15 cellular contexts compared by ENCODE assay signal in genomic region chr15:71219646-71220045, GRCh38.
DNase-seq lines count a peak whose midpoint lies in the region; ATAC-seq, FAIRE-seq and TF ChIP-seq lines count a peak whose summit lies in the region.
"Had no signal": no experiment of that assay in that cellular context is flagged by ENCODE, and none has a peak within 500 bp of the region (broad histone marks: within the 10 kb centered on the region; RNA-seq: fewer than 3 reads in every experiment).

No MANE protein-coding gene starts in this region.

- DNase-seq in GM23248, result peak; percentile 88
- peak; percentile 74 for DNase-seq in astrocyte (ENCODE audit: low read depth)
- no peak for DNase-seq in dorsolateral prefrontal cortex
- no peak for DNase-seq in MG63
- DNase-seq in RPMI8226, result no peak
- DNase-seq: activated naive CD4-positive, alpha-beta T cell treated with anti-CD3 and anti-CD28 coated beads for 36 hours; NCI-H1930; NCI-H748 treated with DMSO at 0.1 percent for 48 hours had no signal

- 13 to 20% methylated on average over 2 of the region's 2 CpGs for WGBS in GM23248 (ENCODE audit: low coverage in 1 of 2, low lambda C conversion rate in 2 of 2, missing lambda C conversion rate in 2 of 2), 2 experiments
- 8 to 18% methylated on average over 2 of the region's 2 CpGs for WGBS in gastroesophageal sphincter (ENCODE audit: low coverage in 1 of 2), 2 donors

- FAIRE-seq in astrocyte (lab: Jason Lieb, UNC), result peak; percentile 63
- FAIRE-seq: colon, K562, TTC549 had no signal

- H3K9me3 ChIP-seq in GM23248 (ENCODE audit: low read depth) (no peaks in the 10 kb centered on the region), astrocyte (ENCODE audit: insufficient read depth, low read depth, low read length) (no peaks in the 10 kb centered on the region), gastroesophageal sphincter (no peaks in the 10 kb centered on the region), stomach smooth muscle (ENCODE audit: control insufficient read depth in 2 of 2, low read length in 2 of 2) (no peaks in the 10 kb centered on the region), MG63 (no peaks in the 10 kb centered on the region)

- no peak for TF ChIP-seq EP300 in gastroesophageal sphincter (IDR thresholded peaks at IDR 0.05)

- in situ Hi-C loops in GM23248 (cut with MboI), result no loop called here

- no peak overlapping the region for H3K4me3 ChIP-seq in GM23248
- H3K4me3 ChIP-seq in astrocyte (ENCODE audit: insufficient read depth, low read depth, low read length), result no peak overlapping the region
- no peak overlapping the region for H3K4me3 ChIP-seq in gastroesophageal sphincter
- no peak overlapping the region for H3K4me3 ChIP-seq in stomach smooth muscle (ENCODE audit: low read length in 2 of 2)
- H3K4me3 ChIP-seq in dorsolateral prefrontal cortex, result no peak overlapping the region
- H3K4me3 ChIP-seq in MG63, result no peak overlapping the region
- H3K4me3 ChIP-seq: K562 had no signal

- H3K4me1 Mint-ChIP-seq in astrocyte (ENCODE audit: low read depth, unreplicated experiment), result no peaks in the 10 kb centered on the region

- no peaks in the 10 kb centered on the region for H3K9me2 ChIP-seq in GM23248 (ENCODE audit: insufficient read depth)

- H3K79me2 ChIP-seq in GM23248 (ENCODE audit: insufficient read depth), result peaks cover 5% of the 10 kb centered on the region; the same call in 1 of the 2 replicates
- no peaks in the 10 kb centered on the region for H3K79me2 ChIP-seq in astrocyte (ENCODE audit: insufficient read depth, low read length)

- no peaks in the 10 kb centered on the region for H3K27me3 ChIP-seq in GM23248 (replicated peaks; ENCODE audit: insufficient read depth)
- H3K27me3 ChIP-seq in astrocyte (ENCODE audit: insufficient read depth, low read length), result no peaks in the 10 kb centered on the region
- no peaks in the 10 kb centered on the region for H3K27me3 ChIP-seq in gastroesophageal sphincter
- no peaks in the 10 kb centered on the region for H3K27me3 ChIP-seq in stomach smooth muscle (ENCODE audit: control insufficient read depth in 1 of 2, insufficient read depth in 2 of 2, low read length in 2 of 2)
- H3K27me3 ChIP-seq in dorsolateral prefrontal cortex, result peaks cover 0 to 16% (median 0%) of the 10 kb centered on the region in 45 donors
- H3K27me3 ChIP-seq in MG63, result no peaks in the 10 kb centered on the region

- H3K4me2 ChIP-seq in GM23248 (ENCODE audit: unreplicated experiment) (peak overlapping the region; percentile 8), astrocyte (ENCODE audit: low read length) (no peak overlapping the region)

- H3K9ac ChIP-seq in GM23248 (peak overlapping the region; percentile 60), astrocyte (ENCODE audit: low read length) (no peak overlapping the region), stomach smooth muscle (ENCODE audit: low read length in 2 of 2) (no peak overlapping the region)

- H4K20me1 ChIP-seq in GM23248 (ENCODE audit: insufficient read depth) (no peaks in the 10 kb centered on the region), astrocyte (ENCODE audit: insufficient read depth, low read length) (no peaks in the 10 kb centered on the region)

- peaks cover 5% of the 10 kb centered on the region; the same call in 1 of the 2 replicates for H3K36me3 ChIP-seq in GM23248 (ENCODE audit: low read depth)
- H3K36me3 ChIP-seq in astrocyte (ENCODE audit: insufficient read depth, low read length), result no peaks in the 10 kb centered on the region
- no peaks in the 10 kb centered on the region for H3K36me3 ChIP-seq in gastroesophageal sphincter
- H3K36me3 ChIP-seq in stomach smooth muscle (ENCODE audit: control insufficient read depth in 2 of 2, insufficient read depth in 2 of 2, low read length in 2 of 2), result no peaks in the 10 kb centered on the region
- peaks cover 15% of the 10 kb centered on the region for H3K36me3 ChIP-seq in MG63

- ATAC-seq in gastroesophageal sphincter, result peak; percentile 82
- no peak for ATAC-seq in HG02759 (IDR thresholded peaks at IDR 0.05; ENCODE audit: unreplicated experiment)
- ATAC-seq: K562 had no signal

- H3K4me3 Mint-ChIP-seq in astrocyte (ENCODE audit: unreplicated experiment), result no peak overlapping the region
- H3K4me3 Mint-ChIP-seq: activated naive CD4-positive, alpha-beta T cell treated with anti-CD3 and anti-CD28 coated beads for 36 hours; neural crest cell had no signal

- TF ChIP-seq POLR2A in gastroesophageal sphincter (IDR thresholded peaks at IDR 0.05), result no peak

- H3K27me3 Mint-ChIP-seq in astrocyte (ENCODE audit: low read depth, unreplicated experiment), result no peaks in the 10 kb centered on the region

- peak overlapping the region; percentile 81 for H3K27ac ChIP-seq in GM23248
- no peak overlapping the region for H3K27ac ChIP-seq in astrocyte (ENCODE audit: low read depth, low read length)
- H3K27ac ChIP-seq in gastroesophageal sphincter, result peak overlapping the region in 2 of 4 donors; percentile 18 to 58
- peak overlapping the region; percentile 20 for H3K27ac ChIP-seq in stomach smooth muscle (ENCODE audit: low read length)
- H3K27ac ChIP-seq in dorsolateral prefrontal cortex, result peak overlapping the region in 7 of 59 donors; percentile 17 to 46 (median 31)

- H3K9me3 Mint-ChIP-seq in astrocyte (ENCODE audit: unreplicated experiment), result no peaks in the 10 kb centered on the region
- H3K9me3 Mint-ChIP-seq: activated naive CD4-positive, alpha-beta T cell treated with anti-CD3 and anti-CD28 coated beads for 36 hours had no signal

- H3F3A ChIP-seq in GM23248 (ENCODE audit: insufficient read depth), result peaks cover 26% of the 10 kb centered on the region

- H3K4me1 ChIP-seq in GM23248 (ENCODE audit: insufficient read depth) (peaks cover 16% of the 10 kb centered on the region), astrocyte (ENCODE audit: insufficient read depth, low read length) (no peaks in the 10 kb centered on the region), gastroesophageal sphincter (peaks cover 0 to 31% (median 4%) of the 10 kb centered on the region in 3 donors), stomach smooth muscle (ENCODE audit: control insufficient read depth, insufficient read depth, low read length) (peaks cover 23% of the 10 kb centered on the region)

- H3K27ac Mint-ChIP-seq in astrocyte (ENCODE audit: unreplicated experiment), result no peak overlapping the region
- H3K27ac Mint-ChIP-seq: activated naive CD4-positive, alpha-beta T cell treated with anti-CD3 and anti-CD28 coated beads for 36 hours had no signal

- no peak for TF ChIP-seq CTCF in astrocyte (IDR thresholded peaks at IDR 0.05; ENCODE audit: insufficient read depth, low read depth, low read length)
- TF ChIP-seq CTCF in gastroesophageal sphincter (IDR thresholded peaks at IDR 0.05), result no peak
- TF ChIP-seq CTCF in dorsolateral prefrontal cortex (IDR thresholded peaks at IDR 0.05 in 54 of 56, conservative IDR thresholded peaks at IDR 0.05 in 2 of 56; ENCODE audit: low read depth in 1 of 56, partially characterized antibody in 56 of 56), result no peak

- no peaks in the 10 kb centered on the region for H3K36me3 Mint-ChIP-seq in astrocyte (ENCODE audit: low read depth, unreplicated experiment)

- no peak overlapping the region for H2AFZ ChIP-seq in GM23248
- H2AFZ ChIP-seq in astrocyte (ENCODE audit: low read depth, low read length), result no peak overlapping the region

- intact Hi-C loops in dorsolateral prefrontal cortex (cut with DNase I), result no loop called here

Comparison
In these comparisons a context has a peak if more than half of its experiments do, and no peak if none do; other contexts are left out.
1. DNase-seq: peak in GM23248 (single experiment) and astrocyte (single experiment); none in dorsolateral prefrontal cortex (0 of 10), MG63 (single experiment) and RPMI8226 (single experiment).